Comparison of ENCODE assay signal across 8 cellular contexts in the genomic region with DNA sequence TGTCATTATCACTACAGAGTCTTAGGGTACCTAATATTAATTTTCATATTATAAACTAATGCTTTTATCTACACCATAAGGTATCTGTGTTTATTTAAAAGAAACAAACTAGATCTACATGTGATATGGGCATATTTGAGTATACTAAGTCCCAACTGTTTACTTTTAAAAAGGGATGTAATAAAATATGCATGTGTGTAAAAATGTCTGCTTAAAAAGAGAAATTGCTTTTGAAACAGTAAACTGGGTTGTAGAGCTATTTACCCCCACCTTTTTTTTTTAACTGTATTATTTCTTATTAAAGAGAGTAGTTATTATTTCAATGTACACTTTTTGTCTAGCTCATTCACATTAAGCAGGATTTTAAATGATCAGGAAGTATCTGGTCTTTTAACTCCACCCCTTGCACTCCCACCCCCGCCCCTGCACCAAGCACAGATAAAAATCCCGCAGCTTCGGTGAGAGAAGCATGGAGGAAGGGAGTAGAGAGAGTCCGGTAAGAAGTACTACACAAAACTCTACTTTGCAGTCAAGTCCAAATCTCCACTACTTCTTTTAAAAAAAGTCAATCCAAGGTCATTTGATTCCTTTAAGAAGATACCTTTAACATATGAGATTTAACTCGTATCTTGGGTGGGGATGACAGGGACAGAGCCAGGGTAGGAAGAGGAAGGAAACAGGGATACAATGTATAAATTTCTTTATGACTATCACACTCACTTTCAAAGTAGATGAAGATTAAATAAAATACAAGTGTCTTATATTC.
DNase-seq lines count a peak whose midpoint lies in the region; ATAC-seq and TF ChIP-seq lines count a peak whose summit lies in the region.

No MANE protein-coding gene starts in this region.

- H2AFZ ChIP-seq in KMS-11 (ENCODE audit: low read depth) = no peak overlapping the region

- peaks cover 4% of the 10 kb centered on the region; the same call in 1 of the 2 replicates for H4K20me1 ChIP-seq in KMS-11 (ENCODE audit: insufficient read depth)

- H3K4me3 ChIP-seq in KMS-11 (IDR thresholded peaks at IDR 0.05; ENCODE audit: insufficient read depth, low read depth, low read length) (no peak overlapping the region), mononuclear cell (ENCODE audit: low read length) (peak overlapping the region; percentile 92), tibial artery (peak overlapping the region; percentile 59 to 62)

- peaks cover 7% of the 10 kb centered on the region for H3K36me3 ChIP-seq in ES-I3 (ENCODE audit: insufficient read depth, low read length)
- H3K36me3 ChIP-seq in KMS-11 (ENCODE audit: insufficient read depth) = no peaks in the 10 kb centered on the region; the same call in none of the 2 replicates
- peaks cover 0 to 5% (median 0%) of the 10 kb centered on the region in 3 donors for H3K36me3 ChIP-seq in tibial artery

- H3K4me1 ChIP-seq in ES-I3 (ENCODE audit: insufficient read depth, low read length) (peaks cover 5% of the 10 kb centered on the region; the same call in 1 of the 2 replicates), KMS-11 (ENCODE audit: low read depth, poor library complexity, severe bottlenecking) (peaks cover 52% of the 10 kb centered on the region), mononuclear cell (ENCODE audit: insufficient read depth, low read length) (peaks cover 39% of the 10 kb centered on the region), tibial artery (peaks cover 0 to 50% (median 22%) of the 10 kb centered on the region in 4 donors)

- peaks cover 99% of the 10 kb centered on the region for H3K79me2 ChIP-seq in KMS-11 (ENCODE audit: insufficient read depth, low read depth)

- no peak for ATAC-seq in GM21529 (IDR thresholded peaks at IDR 0.05; ENCODE audit: unreplicated experiment)

- DNase-seq in T-helper 22 cell (ENCODE audit: low read depth) (peak; percentile 12), tibial artery (no peak), putamen (ENCODE audit: low spot score) (no peak)
- DNase-seq in effector CD4-positive, alpha-beta T cell = peak; percentile 25

- TF ChIP-seq CTCF in KMS-11 (conservative IDR thresholded peaks at IDR 0.05; ENCODE audit: low read depth, low read length) = no peak
- TF ChIP-seq CTCF in tibial artery (IDR thresholded peaks at IDR 0.05) = no peak

- H3K27me3 ChIP-seq in KMS-11 (ENCODE audit: insufficient read depth, low read depth) = no peaks in the 10 kb centered on the region
- H3K27me3 ChIP-seq in mononuclear cell (ENCODE audit: insufficient read depth, low read length) = no peaks in the 10 kb centered on the region
- H3K27me3 ChIP-seq in tibial artery = no peaks in the 10 kb centered on the region

- H3K9me3 ChIP-seq in ES-I3 (ENCODE audit: control insufficient read depth, insufficient read depth, low read length) = no peaks in the 10 kb centered on the region
- H3K9me3 ChIP-seq in mononuclear cell (ENCODE audit: low read depth, low read length) = no peaks in the 10 kb centered on the region
- no peaks in the 10 kb centered on the region for H3K9me3 ChIP-seq in tibial artery

- H3K9ac ChIP-seq in ES-I3 (ENCODE audit: low read depth, low read length) = peak overlapping the region; percentile 70
- H3K9ac ChIP-seq in KMS-11 = peak overlapping the region; percentile 98

- H3K27ac ChIP-seq in KMS-11 (peak overlapping the region; percentile 99; the same call in 1 of the 2 replicates), tibial artery (peak overlapping the region; percentile 81 to 86)

- H3K4me2 ChIP-seq in KMS-11 = peak overlapping the region; percentile 73

- intact Hi-C loops in tibial artery (cut with DNase I; ENCODE audit: low total_unique reads) = loop anchor here (5.0 kb wide), 1 partner anchor 257 kb away; a partner anchor contains a TSS

Comparison
In these comparisons a context has a peak if more than half of its experiments do, and no peak if none do; other contexts are left out.
1. DNase-seq: peak in T-helper 22 cell (single experiment) and effector CD4-positive, alpha-beta T cell (single experiment); none in tibial artery (0 of 2) and putamen (single experiment).